8 cellular contexts compared by ENCODE assay signal in the genomic region with DNA sequence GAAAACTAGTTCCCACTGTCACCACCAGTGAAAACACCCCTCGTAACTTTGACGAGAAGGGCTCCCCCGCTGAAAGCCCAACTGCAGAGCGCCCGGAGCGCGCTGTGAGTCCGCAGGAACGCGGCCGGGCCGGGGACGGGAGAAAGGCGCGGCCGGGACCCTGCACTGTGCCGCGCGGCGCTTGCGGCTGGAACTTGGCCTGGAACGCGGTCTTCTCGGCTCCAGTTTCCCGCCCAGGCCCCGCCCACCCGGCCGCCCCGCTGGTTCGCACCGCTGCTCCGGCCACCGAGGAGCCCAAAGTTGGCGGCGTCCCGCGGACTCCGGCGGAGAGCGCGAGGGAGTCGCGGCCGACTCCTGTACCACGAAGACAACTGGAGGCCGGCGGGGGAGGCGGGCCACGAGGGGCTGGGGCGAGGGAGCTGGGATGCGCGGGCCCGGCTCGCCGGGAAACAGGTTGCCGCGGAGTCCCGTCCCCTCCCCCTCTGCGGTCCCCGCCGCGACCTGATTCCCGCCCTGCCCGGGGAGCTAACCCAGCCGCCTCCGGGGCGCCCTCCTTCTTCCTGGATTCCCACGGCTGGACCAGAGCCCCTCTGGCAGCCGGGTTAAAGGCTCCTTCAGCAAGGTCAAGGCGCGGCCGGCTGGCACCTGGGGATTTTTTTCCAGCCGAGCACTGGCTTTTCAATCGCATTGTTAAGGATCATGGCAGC. TPM values are rescaled to one million over a fixed set of nuclear protein-coding genes. Genes with fewer than 3 reads are reported as not detected.
DNase-seq lines count a peak whose midpoint lies in the region; ATAC-seq and TF ChIP-seq lines count a peak whose summit lies in the region.

No MANE protein-coding gene starts in this region.

- no peaks in the 10 kb centered on the region for H3K9me3 Mint-ChIP-seq in activated CD8-positive, alpha-beta memory T cell treated with anti-CD3 and anti-CD28 coated beads, Interleukin-2, amount 10 ng/mL, durations not matched to agents 7 days and 5 days (ENCODE audit: low read depth)

- no peak overlapping the region for H3K4me3 Mint-ChIP-seq in activated CD8-positive, alpha-beta memory T cell treated with anti-CD3 and anti-CD28 coated beads, Interleukin-2, amount 10 ng/mL, durations not matched to agents 7 days and 5 days

- TF ChIP-seq CTCF in fibroblast of the aortic adventitia (IDR thresholded peaks at IDR 0.05; ENCODE audit: insufficient read depth, low read length) = no peak
- TF ChIP-seq CTCF in neural cell (IDR thresholded peaks at IDR 0.05; ENCODE audit: poor library complexity, severe bottlenecking) = no peak

- H3K4me3 ChIP-seq in fibroblast of the aortic adventitia (ENCODE audit: low read depth, low read length) (peak overlapping the region; percentile 77), neural cell (ENCODE audit: low read length) (peak overlapping the region; percentile 82)

- H3K27me3 Mint-ChIP-seq in activated CD8-positive, alpha-beta memory T cell treated with anti-CD3 and anti-CD28 coated beads, Interleukin-2, amount 10 ng/mL, durations not matched to agents 7 days and 5 days = peaks cover 70% of the 10 kb centered on the region

- peak overlapping the region; percentile 10 for H3K27ac Mint-ChIP-seq in activated CD8-positive, alpha-beta memory T cell treated with anti-CD3 and anti-CD28 coated beads, Interleukin-2, amount 10 ng/mL, durations not matched to agents 7 days and 5 days

- peak overlapping the region; percentile 90 for H3K27ac ChIP-seq in neural cell (ENCODE audit: low read length)

- peak overlapping the region; percentile 19 for H2AFZ ChIP-seq in neural cell (ENCODE audit: low read depth, low read length)

- no peaks in the 10 kb centered on the region for H3K27me3 ChIP-seq in neural cell (ENCODE audit: insufficient read depth, low read depth, low read length)

- CTCF ChIA-PET in activated CD8-positive, alpha-beta memory T cell treated with anti-CD3 and anti-CD28 coated beads, Interleukin-2, amount 10 ng/mL, durations not matched to agents 7 days and 5 days (lab: Charles Lee) = no interaction called here

- H3K36me3 ChIP-seq in neural cell (ENCODE audit: insufficient read depth, low read length) = no peaks in the 10 kb centered on the region

- peaks cover 8% of the 10 kb centered on the region for H3K4me1 Mint-ChIP-seq in activated CD8-positive, alpha-beta memory T cell treated with anti-CD3 and anti-CD28 coated beads, Interleukin-2, amount 10 ng/mL, durations not matched to agents 7 days and 5 days

- no peak for TF ChIP-seq EP300 in neural cell (conservative IDR thresholded peaks at IDR 0.05; ENCODE audit: poor library complexity, severe bottlenecking)

- peaks cover 6% of the 10 kb centered on the region for H3F3A ChIP-seq in neural cell (ENCODE audit: insufficient read depth, low read length, poor library complexity, severe bottlenecking)

- H3K9ac ChIP-seq in neural cell (ENCODE audit: low read length) = peak overlapping the region; percentile 95

- DNase-seq in activated CD8-positive, alpha-beta memory T cell treated with anti-CD3 and anti-CD28 coated beads, Interleukin-2, amount 10 ng/mL, durations not matched to agents 7 days and 5 days = no peak
- no peak for DNase-seq in activated CD8-positive, alpha-beta memory T cell treated with anti-CD3 and anti-CD28 coated beads, Interleukin-2, amount 50 U/mL, for 4 hours
- DNase-seq in fibroblast of the aortic adventitia (ENCODE audit: low read depth) (peak; percentile 54), GM19240 (ENCODE audit: insufficient read length, low spot score) (no peak)

- ATAC-seq in activated CD8-positive, alpha-beta memory T cell treated with anti-CD3 and anti-CD28 coated beads, Interleukin-2, amount 10 ng/mL, durations not matched to agents 7 days and 5 days = no peak
- no peak for ATAC-seq in GM18868 (IDR thresholded peaks at IDR 0.05; ENCODE audit: unreplicated experiment)
- ATAC-seq in GM19397 (IDR thresholded peaks at IDR 0.05; ENCODE audit: unreplicated experiment) = no peak

- H4K20me1 ChIP-seq in neural cell (ENCODE audit: insufficient read depth) = peaks cover 9% of the 10 kb centered on the region

- peaks cover 72% of the 10 kb centered on the region for H3K79me2 ChIP-seq in neural cell (replicated peaks; ENCODE audit: insufficient read depth, low read length)

- H3K9me2 ChIP-seq in neural cell (ENCODE audit: insufficient read depth, low read length) = no peaks in the 10 kb centered on the region

- H3K36me3 Mint-ChIP-seq in activated CD8-positive, alpha-beta memory T cell treated with anti-CD3 and anti-CD28 coated beads, Interleukin-2, amount 10 ng/mL, durations not matched to agents 7 days and 5 days = peaks cover 6% of the 10 kb centered on the region

- no peaks in the 10 kb centered on the region for H3K9me3 ChIP-seq in neural cell (ENCODE audit: low read length)

- no peak for TF ChIP-seq RAD21 in neural cell (conservative IDR thresholded peaks at IDR 0.05)

- H3K4me2 ChIP-seq in neural cell (ENCODE audit: low read length) = peak overlapping the region; percentile 81

TF ChIP-seq in PFSK-1, 5 proteins besides CTCF, POLR2A, EP300 and RAD21:
- TF ChIP-seq POLR2AphosphoS5 (IDR thresholded peaks at IDR 0.05; ENCODE audit: low read depth, low read length) (0 out of 2 replicates have a peak, but pooled peaks have one; percentile 6), REST (IDR thresholded peaks at IDR 0.05; ENCODE audit: insufficient read depth in 1 of 2, low read depth in 2 of 2, low read length in 2 of 2) (no peak), SIN3A (IDR thresholded peaks at IDR 0.05; ENCODE audit: borderline replicate concordance, insufficient read depth, low read length) (0 out of 2 replicates have a peak, but pooled peaks have one; percentile 19)

TF ChIP-seq in neural cell, 6 proteins besides CTCF, POLR2A, EP300 and RAD21:
- TF ChIP-seq POLR2AphosphoS5 (IDR thresholded peaks at IDR 0.05) = no peak
- TF ChIP-seq MXI1 (conservative IDR thresholded peaks at IDR 0.05; ENCODE audit: poor library complexity, severe bottlenecking) = peak; percentile 41
- peak; percentile 33 for TF ChIP-seq TAF1 (IDR thresholded peaks at IDR 0.05; ENCODE audit: low read depth)
- no peak for TF ChIP-seq EZH2 (IDR thresholded peaks at IDR 0.05; ENCODE audit: borderline replicate concordance, insufficient read depth, low read length, poor library complexity, severe bottlenecking)
- TF ChIP-seq SMC3 (conservative IDR thresholded peaks at IDR 0.05; ENCODE audit: poor library complexity) = no peak
- no peak for TF ChIP-seq REST (IDR thresholded peaks at IDR 0.05; ENCODE audit: borderline replicate concordance)
TF ChIP-seq in neural cell: peak in this region for 2.

RNA-seq across cellular contexts. Expression of gene TENM4, which starts 3.4 kb away (rescaled TPM):
- not detected for total RNA-seq in activated CD8-positive, alpha-beta memory T cell treated with anti-CD3 and anti-CD28 coated beads, Interleukin-2, amount 10 ng/mL, durations not matched to agents 7 days and 5 days
- 10.1 TPM for polyA plus RNA-seq in PFSK-1 (2012; ENCODE audit: insufficient read length, low read depth)
- total RNA-seq in fibroblast of the aortic adventitia (ENCODE audit: low replicate concordance) = 26.4 and 113 TPM in 2 replicates
- 16.8 and 24.8 TPM in 2 replicates for polyA plus RNA-seq in neural cell
- 153 and 170 TPM in 2 replicates for polyA minus RNA-seq in neural cell

Comparison
In these comparisons a context has a peak if more than half of its experiments do, and no peak if none do; other contexts are left out.
1. RNA of gene TENM4, which starts 3.4 kb away (total RNA-seq): 26.4 to 113 TPM in fibroblast of the aortic adventitia; not detected in activated CD8-positive, alpha-beta memory T cell treated with anti-CD3 and anti-CD28 coated beads, Interleukin-2, amount 10 ng/mL, durations not matched to agents 7 days and 5 days; every median in the first group is over 10 times any median in the second.